In genomic region chr18:43422483-43422882, GRCh38 we compare ENCODE assay signal across 12 cellular contexts.
DNase-seq lines count a peak whose midpoint lies in the region; ATAC-seq and TF ChIP-seq lines count a peak whose summit lies in the region.
"Had no signal": no experiment of that assay in that cellular context is flagged by ENCODE, and none has a peak within 500 bp of the region (broad histone marks: within the 10 kb centered on the region; RNA-seq: fewer than 3 reads in every experiment).

No MANE protein-coding gene starts in this region.

- no peak for ATAC-seq in HG03342 (IDR thresholded peaks at IDR 0.05; ENCODE audit: unreplicated experiment)
- ATAC-seq: activated CD8-positive, alpha-beta memory T cell treated with anti-CD3 and anti-CD28 coated beads, Interleukin-2, amount 10 ng/mL, durations not matched to agents 7 days and 5 days; naive thymus-derived CD8-positive, alpha-beta T cell had no signal

- H3K27me3 ChIP-seq in GM23248 (replicated peaks; ENCODE audit: insufficient read depth), result no peaks in the 10 kb centered on the region

- no peaks in the 10 kb centered on the region for H3K36me3 Mint-ChIP-seq in nephron (ENCODE audit: low read depth)
- H3K36me3 Mint-ChIP-seq: activated CD8-positive, alpha-beta memory T cell treated with anti-CD3 and anti-CD28 coated beads, Interleukin-2, amount 10 ng/mL, durations not matched to agents 7 days and 5 days; naive thymus-derived CD8-positive, alpha-beta T cell had no signal

- no peak overlapping the region for H2AFZ ChIP-seq in GM23248

- WGBS in GM23248 (ENCODE audit: low coverage in 1 of 2, low lambda C conversion rate in 2 of 2, missing lambda C conversion rate in 2 of 2), 2 experiments, result 1 to 3% methylated on average over 5 of the region's 5 CpGs

- H3K9me3 Mint-ChIP-seq in nephron, result peaks cover 3% of the 10 kb centered on the region

- H3K79me2 ChIP-seq in GM23248 (ENCODE audit: insufficient read depth), result no peaks in the 10 kb centered on the region

- H3K36me3 ChIP-seq in GM23248 (ENCODE audit: low read depth), result no peaks in the 10 kb centered on the region

- H3K9me3 ChIP-seq in GM23248 (ENCODE audit: low read depth), result no peaks in the 10 kb centered on the region

- peak; percentile 8 for DNase-seq in GM23248
- peak; percentile 9 for DNase-seq in NCI-H2029 treated with DMSO at 0.1 percent for 48 hours (lab: John Stamatoyannopoulos, UW)
- DNase-seq in astrocyte of the spinal cord (ENCODE audit: low read depth, low spot score), result peak; percentile 5
- no peak for DNase-seq in T1000 (lab: John Stamatoyannopoulos, UW)
- no peak for DNase-seq in GM19238 (ENCODE audit: insufficient read length, low spot score)
- no peak for DNase-seq in activated effector memory CD4-positive, alpha-beta T cell treated with anti-CD3 and anti-CD28 coated beads, Interleukin-2, amount 50 U/mL, for 16 hours
- DNase-seq: activated CD8-positive, alpha-beta memory T cell treated with anti-CD3 and anti-CD28 coated beads, Interleukin-2, amount 10 ng/mL, durations not matched to agents 7 days and 5 days; KG1; naive thymus-derived CD8-positive, alpha-beta T cell; stimulated activated CD4-positive, alpha-beta T cell treated with anti-CD3 and anti-CD28 coated beads, Interleukin-2, amount 100 ng/mL, for 48 hours had no signal

- no peaks in the 10 kb centered on the region for H3K4me1 ChIP-seq in GM23248 (ENCODE audit: insufficient read depth)

- in situ Hi-C loops in GM23248 (cut with MboI), result no loop called here
- in situ Hi-C loops in astrocyte of the spinal cord (cut with HindIII; ENCODE audit: low sequenced_read_pairs), result no loop called here

- no peak overlapping the region for H3K4me3 ChIP-seq in GM23248
- no peak overlapping the region for H3K4me3 ChIP-seq in astrocyte of the spinal cord (ENCODE audit: low read depth, low read length)

- no peak overlapping the region for H3K4me3 Mint-ChIP-seq in nephron
- H3K4me3 Mint-ChIP-seq: activated CD8-positive, alpha-beta memory T cell treated with anti-CD3 and anti-CD28 coated beads, Interleukin-2, amount 10 ng/mL, durations not matched to agents 7 days and 5 days; naive thymus-derived CD8-positive, alpha-beta T cell had no signal

- no peaks in the 10 kb centered on the region for H3K4me1 Mint-ChIP-seq in nephron
- H3K4me1 Mint-ChIP-seq: activated CD8-positive, alpha-beta memory T cell treated with anti-CD3 and anti-CD28 coated beads, Interleukin-2, amount 10 ng/mL, durations not matched to agents 7 days and 5 days; naive thymus-derived CD8-positive, alpha-beta T cell had no signal

- H3K27ac ChIP-seq in GM23248, result no peak overlapping the region

- H4K20me1 ChIP-seq in GM23248 (ENCODE audit: insufficient read depth), result no peaks in the 10 kb centered on the region

- H3K27me3 Mint-ChIP-seq in nephron (ENCODE audit: low read depth), result no peaks in the 10 kb centered on the region
- H3K27me3 Mint-ChIP-seq: activated CD8-positive, alpha-beta memory T cell treated with anti-CD3 and anti-CD28 coated beads, Interleukin-2, amount 10 ng/mL, durations not matched to agents 7 days and 5 days had no signal

- no peak overlapping the region for H3K27ac Mint-ChIP-seq in nephron
- H3K27ac Mint-ChIP-seq: activated CD8-positive, alpha-beta memory T cell treated with anti-CD3 and anti-CD28 coated beads, Interleukin-2, amount 10 ng/mL, durations not matched to agents 7 days and 5 days; naive thymus-derived CD8-positive, alpha-beta T cell had no signal

- H3K9ac ChIP-seq in GM23248, result no peak overlapping the region

- TF ChIP-seq CTCF in astrocyte of the spinal cord (IDR thresholded peaks at IDR 0.05; ENCODE audit: low read depth, low read length) (no peak), nephron (IDR thresholded peaks at IDR 0.05; ENCODE audit: unreplicated experiment in 3 of 3) (peak; percentile 38 to 44 (median 40))

- no peaks in the 10 kb centered on the region for H3F3A ChIP-seq in GM23248 (ENCODE audit: insufficient read depth)

- no peaks in the 10 kb centered on the region for H3K9me2 ChIP-seq in GM23248 (ENCODE audit: insufficient read depth)

- no peak overlapping the region for H3K4me2 ChIP-seq in GM23248 (ENCODE audit: unreplicated experiment)

Comparison
In these comparisons a context has a peak if more than half of its experiments do, and no peak if none do; other contexts are left out.
1. DNase-seq: peak in GM23248 (single experiment), NCI-H2029 treated with DMSO at 0.1 percent for 48 hours (single experiment) and astrocyte of the spinal cord (single experiment); none in T1000 (single experiment), GM19238 (single experiment) and activated effector memory CD4-positive, alpha-beta T cell treated with anti-CD3 and anti-CD28 coated beads, Interleukin-2, amount 50 U/mL, for 16 hours (single experiment).